ENCODE assay signal across 22 cellular contexts in genomic region chr19:30056580-30056979, GRCh38.
"Had no signal": no experiment of that assay in that cellular context is flagged by ENCODE, and none has a peak within 500 bp of the region (broad histone marks: within the 10 kb centered on the region; RNA-seq: fewer than 3 reads in every experiment).

No MANE protein-coding gene starts in this region.

- H3K4me3 ChIP-seq: colonic mucosa, coronary artery, dorsolateral prefrontal cortex, esophagus squamous epithelium, gastrocnemius medialis, gastroesophageal sphincter, heart left ventricle, heart right ventricle had no signal

- H3K27me3 ChIP-seq: colonic mucosa, dorsolateral prefrontal cortex, foreskin keratinocyte, gastrocnemius medialis, heart right ventricle had no signal

- DNase-seq: colonic mucosa; cortex of kidney; dermis blood vessel endothelial cell; dorsolateral prefrontal cortex; effector CD8-positive, alpha-beta T cell; effector memory CD4-positive, alpha-beta T cell; effector memory CD8-positive, alpha-beta T cell; endodermal cell; erythroblast; esophagus squamous epithelium; foreskin fibroblast; foreskin keratinocyte; foreskin melanocyte; gastrocnemius medialis; glutamatergic neuron; heart left ventricle; heart right ventricle had no signal

- H3K9me3 Mint-ChIP-seq: dendritic cell treated with granulocyte-macrophage colony-stimulating factor and Interleukin-4, amounts not matched to agents 40 ng/mL and 50 ng/mL, for 4 days; effector memory CD8-positive, alpha-beta T cell; endodermal cell had no signal

- H3K27ac ChIP-seq: colonic mucosa, coronary artery, dorsolateral prefrontal cortex, epithelial cell of prostate, esophagus squamous epithelium, foreskin keratinocyte, gastrocnemius medialis, gastroesophageal sphincter, heart left ventricle, heart right ventricle had no signal

- H3K36me3 ChIP-seq: colonic mucosa, esophagus squamous epithelium, gastrocnemius medialis, gastroesophageal sphincter, heart left ventricle, heart right ventricle had no signal

- H3K4me1 Mint-ChIP-seq: endodermal cell had no signal

- ATAC-seq: effector memory CD8-positive, alpha-beta T cell; esophagus mucosa; foreskin keratinocyte; gastrocnemius medialis; gastroesophageal sphincter; heart left ventricle; heart right ventricle had no signal

- H3K9me3 ChIP-seq: colonic mucosa, esophagus squamous epithelium, gastrocnemius medialis, gastroesophageal sphincter had no signal

- H3K27ac Mint-ChIP-seq: dendritic cell treated with granulocyte-macrophage colony-stimulating factor and Interleukin-4, amounts not matched to agents 40 ng/mL and 50 ng/mL, for 4 days; endodermal cell had no signal

- H3K4me1 ChIP-seq: colonic mucosa, esophagus squamous epithelium, foreskin keratinocyte, gastrocnemius medialis, gastroesophageal sphincter, heart left ventricle, heart right ventricle had no signal

- H3K4me3 Mint-ChIP-seq: dendritic cell treated with granulocyte-macrophage colony-stimulating factor and Interleukin-4, amounts not matched to agents 40 ng/mL and 50 ng/mL, for 4 days; effector memory CD8-positive, alpha-beta T cell; endodermal cell had no signal
